9 cellular contexts compared by ENCODE assay signal in the genomic region with DNA sequence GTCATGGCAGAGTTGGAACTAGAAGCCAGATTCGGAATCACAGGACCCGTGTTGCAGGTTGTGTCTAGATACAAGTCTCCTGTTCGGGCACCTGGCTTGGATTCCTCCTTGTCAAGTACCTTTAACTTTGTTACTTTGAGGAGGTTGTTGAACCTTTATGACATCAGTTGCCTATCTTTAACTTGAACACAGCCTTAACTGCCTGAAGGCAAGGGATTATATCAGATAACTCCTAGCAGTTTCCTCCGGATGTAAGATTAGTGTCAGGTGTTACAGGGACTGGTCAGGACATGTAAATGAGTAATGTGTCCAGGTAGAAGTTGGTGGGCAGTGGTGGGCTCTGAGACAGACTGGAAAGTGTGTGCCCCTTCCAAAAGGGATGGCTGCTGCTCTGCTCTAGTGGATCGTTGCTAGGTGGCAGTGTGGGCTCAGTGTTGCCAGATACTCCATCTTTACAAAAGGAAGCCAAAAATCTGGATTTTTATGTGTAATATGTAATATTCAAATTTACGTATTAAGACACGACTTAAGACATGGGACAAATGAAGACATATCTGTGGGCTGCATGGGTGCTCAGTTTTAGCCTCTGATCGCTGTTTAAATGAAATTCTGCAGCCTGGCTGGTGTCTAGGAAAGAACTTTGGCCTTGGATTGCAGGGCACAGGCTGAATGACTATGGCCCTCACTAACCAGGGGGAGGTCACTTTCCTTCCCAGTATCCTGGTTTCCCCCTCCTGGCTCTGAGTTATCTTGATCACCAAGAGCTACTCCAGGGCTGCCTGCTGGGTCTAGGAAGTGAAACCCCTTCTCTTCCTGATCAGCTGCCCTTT. TPM values are rescaled to one million over a fixed set of nuclear protein-coding genes. Genes with fewer than 3 reads are reported as not detected.
DNase-seq lines count a peak whose midpoint lies in the region; ATAC-seq lines count a peak whose summit lies in the region.
"Had no signal": no experiment of that assay in that cellular context is flagged by ENCODE, and none has a peak within 500 bp of the region (broad histone marks: within the 10 kb centered on the region; RNA-seq: fewer than 3 reads in every experiment).

No MANE protein-coding gene starts in this region.

- ATAC-seq in central memory CD8-positive, alpha-beta T cell (replicated peaks; ENCODE audit: extremely low read depth, poor library complexity, severe bottlenecking): no peak
- ATAC-seq in naive thymus-derived CD4-positive, alpha-beta T cell: no peak
- ATAC-seq in GM18909 (IDR thresholded peaks at IDR 0.05; ENCODE audit: poor library complexity, unreplicated experiment): no peak
- ATAC-seq in GM18498 (IDR thresholded peaks at IDR 0.05; ENCODE audit: unreplicated experiment): no peak
- no peak for ATAC-seq in GM19035 (IDR thresholded peaks at IDR 0.05; ENCODE audit: unreplicated experiment)

- POLR2A ChIA-PET in CD4-positive, alpha-beta memory T cell (lab: Charles Lee; ENCODE audit: partially characterized antibody): interaction anchor here (0.6 kb wide), 1 partner anchor 106 kb away, joined by 3 read pairs; no protein-coding TSS in a partner anchor
- POLR2A ChIA-PET in naive thymus-derived CD4-positive, alpha-beta T cell (lab: Charles Lee): no interaction called here

- H3K36me3 ChIP-seq in CD4-positive, alpha-beta memory T cell (ENCODE audit: insufficient read depth, low read length): no peaks in the 10 kb centered on the region
- H3K36me3 ChIP-seq in KOPT-K1 (ENCODE audit: insufficient read depth, low read length): peaks cover 24% of the 10 kb centered on the region
- peaks cover 0 to 6% (median 0%) of the 10 kb centered on the region in 3 experiments for H3K36me3 ChIP-seq in naive thymus-derived CD4-positive, alpha-beta T cell (ENCODE audit: control insufficient read depth in 2 of 3, insufficient read depth in 3 of 3, low read length in 3 of 3)

- no peaks in the 10 kb centered on the region for H3K27me3 ChIP-seq in CD4-positive, alpha-beta memory T cell (ENCODE audit: insufficient read depth, low read length)
- H3K27me3 ChIP-seq in naive thymus-derived CD4-positive, alpha-beta T cell (ENCODE audit: control insufficient read depth in 2 of 2, insufficient read depth in 2 of 2, low read length in 2 of 2): no peaks in the 10 kb centered on the region

- H3K36me3 Mint-ChIP-seq in CD4-positive, alpha-beta memory T cell: peaks cover 20 to 25% of the 10 kb centered on the region in 2 donors
- H3K36me3 Mint-ChIP-seq in central memory CD8-positive, alpha-beta T cell (ENCODE audit: insufficient read depth): peaks cover 5% of the 10 kb centered on the region
- H3K36me3 Mint-ChIP-seq in naive thymus-derived CD4-positive, alpha-beta T cell: peaks cover 5 to 27% (median 14%) of the 10 kb centered on the region in 5 donors

- no peaks in the 10 kb centered on the region for H3K9me3 Mint-ChIP-seq in CD4-positive, alpha-beta memory T cell
- no peaks in the 10 kb centered on the region for H3K9me3 Mint-ChIP-seq in central memory CD8-positive, alpha-beta T cell
- H3K9me3 Mint-ChIP-seq in naive thymus-derived CD4-positive, alpha-beta T cell: no peaks in the 10 kb centered on the region

- H3K9me3 ChIP-seq in CD4-positive, alpha-beta memory T cell (ENCODE audit: control insufficient read depth in 1 of 2, low read length in 2 of 2): no peaks in the 10 kb centered on the region
- no peaks in the 10 kb centered on the region for H3K9me3 ChIP-seq in KOPT-K1 (ENCODE audit: insufficient read depth, low read length, poor library complexity, severe bottlenecking)
- no peaks in the 10 kb centered on the region for H3K9me3 ChIP-seq in naive thymus-derived CD4-positive, alpha-beta T cell (ENCODE audit: control insufficient read depth in 2 of 3, low read length in 3 of 3)

- peak overlapping the region in 2 of 8 donors; percentile 19 to 41 for H3K4me3 Mint-ChIP-seq in CD4-positive, alpha-beta memory T cell
- no peak overlapping the region for H3K4me3 Mint-ChIP-seq in central memory CD8-positive, alpha-beta T cell
- peak overlapping the region in 4 of 10 donors; percentile 16 to 34 (median 25) for H3K4me3 Mint-ChIP-seq in naive thymus-derived CD4-positive, alpha-beta T cell

- no peak for DNase-seq in CD4-positive, alpha-beta memory T cell
- DNase-seq in central memory CD8-positive, alpha-beta T cell (ENCODE audit: low spot score in 2 of 2): no peak
- no peak for DNase-seq in naive thymus-derived CD4-positive, alpha-beta T cell
- no peak for DNase-seq in GM03348 (ENCODE audit: low spot score)
- DNase-seq: SW 1271 had no signal

- no peaks in the 10 kb centered on the region for H3K27me3 Mint-ChIP-seq in CD4-positive, alpha-beta memory T cell
- no peaks in the 10 kb centered on the region for H3K27me3 Mint-ChIP-seq in central memory CD8-positive, alpha-beta T cell
- no peaks in the 10 kb centered on the region for H3K27me3 Mint-ChIP-seq in naive thymus-derived CD4-positive, alpha-beta T cell

- no peak overlapping the region for H3K4me3 ChIP-seq in CD4-positive, alpha-beta memory T cell (ENCODE audit: low read length in 2 of 2)
- no peak overlapping the region for H3K4me3 ChIP-seq in naive thymus-derived CD4-positive, alpha-beta T cell (ENCODE audit: low read length)

- intact Hi-C loops in CD4-positive, alpha-beta memory T cell (cut with micrococcal nuclease): no loop called here
- intact Hi-C loops in naive thymus-derived CD4-positive, alpha-beta T cell (cut with micrococcal nuclease): loop anchor here in 1 of 2 donors (1.0 kb wide), 1 partner anchor 77 kb away; no protein-coding TSS in a partner anchor

- CTCF ChIA-PET in CD4-positive, alpha-beta memory T cell (lab: Charles Lee; ENCODE audit: partially characterized antibody): interaction anchor here (1.2 kb wide), 2 partner anchors 47 to 77 kb away, joined by 3 read pairs; no protein-coding TSS in a partner anchor
- CTCF ChIA-PET in naive thymus-derived CD4-positive, alpha-beta T cell (lab: Charles Lee): no interaction called here

- H3K4me1 ChIP-seq in CD4-positive, alpha-beta memory T cell (ENCODE audit: insufficient read depth, low read length): peaks cover 79% of the 10 kb centered on the region
- peaks cover 11 to 62% of the 10 kb centered on the region in 2 donors for H3K4me1 ChIP-seq in naive thymus-derived CD4-positive, alpha-beta T cell (ENCODE audit: control insufficient read depth in 2 of 2, insufficient read depth in 2 of 2, low read length in 2 of 2)

- no peak overlapping the region for H3K27ac ChIP-seq in CD4-positive, alpha-beta memory T cell (ENCODE audit: low read depth, low read length)
- H3K27ac ChIP-seq in KOPT-K1 (ENCODE audit: low read depth, low read length, poor library complexity, severe bottlenecking): peak overlapping the region; percentile 66
- H3K27ac ChIP-seq in naive thymus-derived CD4-positive, alpha-beta T cell (ENCODE audit: low read depth, low read length): no peak overlapping the region

- H3K4me1 Mint-ChIP-seq in CD4-positive, alpha-beta memory T cell: peaks cover 70 to 93% (median 82%) of the 10 kb centered on the region in 4 donors
- peaks cover 93% of the 10 kb centered on the region for H3K4me1 Mint-ChIP-seq in central memory CD8-positive, alpha-beta T cell
- peaks cover 66 to 96% (median 91%) of the 10 kb centered on the region in 7 donors for H3K4me1 Mint-ChIP-seq in naive thymus-derived CD4-positive, alpha-beta T cell

- H3K27ac Mint-ChIP-seq in CD4-positive, alpha-beta memory T cell: peak overlapping the region in 4 of 7 donors; percentile 43 to 86 (median 56)
- H3K27ac Mint-ChIP-seq in central memory CD8-positive, alpha-beta T cell (ENCODE audit: low read depth): peak overlapping the region; percentile 85
- H3K27ac Mint-ChIP-seq in naive thymus-derived CD4-positive, alpha-beta T cell: peak overlapping the region in 6 of 9 donors; percentile 2 to 84 (median 26)

RNA-seq across cellular contexts. Expression of a gene that starts 27.1 kb away (rescaled TPM):
- total RNA-seq in CD4-positive, alpha-beta memory T cell: 10 to 100 TPM; 53.0 to 54.0 TPM
- 1 to 10 TPM; 1.2 to 5.3 TPM for polyA plus RNA-seq in CD4-positive, alpha-beta memory T cell
- total RNA-seq in naive thymus-derived CD4-positive, alpha-beta T cell: 10 to 100 TPM; 47.5 to 80.8 (median 54.4) TPM
- polyA plus RNA-seq in naive thymus-derived CD4-positive, alpha-beta T cell: 1 to 10 TPM; 4.9 to 5.2 TPM

Comparison
In these comparisons a context has a peak if more than half of its experiments do, and no peak if none do; other contexts are left out.
1. H3K27ac Mint-ChIP-seq: peak in every context shown above with its lines; median percentile 85 in central memory CD8-positive, alpha-beta T cell; 56 in CD4-positive, alpha-beta memory T cell; 26 in naive thymus-derived CD4-positive, alpha-beta T cell.